ENCODE assay signal across 18 cellular contexts in genomic region chr3:118544458-118544857, GRCh38.
DNase-seq lines count a peak whose midpoint lies in the region; ATAC-seq and TF ChIP-seq lines count a peak whose summit lies in the region.
"Had no signal": no experiment of that assay in that cellular context is flagged by ENCODE, and none has a peak within 500 bp of the region (broad histone marks: within the 10 kb centered on the region; RNA-seq: fewer than 3 reads in every experiment).

No MANE protein-coding gene starts in this region.

- no peak overlapping the region for H3K4me3 ChIP-seq in transverse colon
- no peak overlapping the region for H3K4me3 ChIP-seq in WERI-Rb-1 (ENCODE audit: low read depth, low read length)
- H3K4me3 ChIP-seq: thoracic aorta had no signal

- no peaks in the 10 kb centered on the region for H3K9me3 ChIP-seq in transverse colon
- H3K9me3 ChIP-seq in WERI-Rb-1 (ENCODE audit: severe bottlenecking) = no peaks in the 10 kb centered on the region
- H3K9me3 ChIP-seq: thoracic aorta had no signal

- peaks cover 0 to 20% (median 8%) of the 10 kb centered on the region in 4 donors for H3K4me1 ChIP-seq in transverse colon

- peak overlapping the region in 3 of 4 donors; percentile 4 to 25 (median 17) for H3K27ac ChIP-seq in transverse colon
- no peak overlapping the region for H3K27ac ChIP-seq in WERI-Rb-1
- H3K27ac ChIP-seq: 22Rv1, KMS-11, thoracic aorta had no signal

- ATAC-seq in esophagus mucosa (peak; percentile 96), HG02973 (IDR thresholded peaks at IDR 0.05; ENCODE audit: unreplicated experiment) (no peak), HG03108 (IDR thresholded peaks at IDR 0.05; ENCODE audit: unreplicated experiment) (no peak)

- in situ Hi-C loops in transverse colon (cut with MboI; ENCODE audit: low pct_ligation_motif_present in 1 of 4, low pct_unique_long_range_greater_than_20kb in 1 of 4, low sequenced_read_pairs in 3 of 4) = no loop called here

- peak; percentile 8 for DNase-seq in NCI-H2171 treated with DMSO at 0.1 percent for 48 hours (lab: John Stamatoyannopoulos, UW)
- DNase-seq in NCI-H2171 (lab: John Stamatoyannopoulos, UW) = no peak
- DNase-seq in RKO (ENCODE audit: low spot score) = peak; percentile 33
- peak; percentile 59 for DNase-seq in transverse colon
- DNase-seq in WERI-Rb-1 = no peak
- DNase-seq: activated CD4-positive, alpha-beta T cell treated with anti-CD3 and anti-CD28 coated beads, Interleukin-2, amount 50 U/mL, for 4 hours; activated naive CD8-positive, alpha-beta T cell treated with anti-CD3 and anti-CD28 coated beads, Interleukin-2, amount 10 ng/mL, durations not matched to agents 7 days and 5 days; activated T-cell treated with anti-CD3 and anti-CD28 coated beads, Interleukin-2, amount 50 U/mL, for 24 hours; NCI-H1417; NCI-H2227 treated with DMSO at 0.1 percent for 48 hours; occipital lobe; stimulated activated CD4-positive, alpha-beta T cell treated with anti-CD3 and anti-CD28 coated beads, Interleukin-4, amount 100 ng/mL, for 4 hours had no signal

- H3K36me3 ChIP-seq in transverse colon (no peaks in the 10 kb centered on the region), WERI-Rb-1 (no peaks in the 10 kb centered on the region)
- H3K36me3 ChIP-seq: thoracic aorta had no signal

- no peak for TF ChIP-seq POLR2A in transverse colon (IDR thresholded peaks at IDR 0.05)

- H3K27me3 ChIP-seq in transverse colon (no peaks in the 10 kb centered on the region), WERI-Rb-1 (ENCODE audit: insufficient read depth, low read depth, severe bottlenecking) (peaks cover 38% of the 10 kb centered on the region)

- intact Hi-C loops in transverse colon (cut with DNase I; ENCODE audit: low total_unique reads) = no loop called here

- WGBS in transverse colon (ENCODE audit: low coverage in 1 of 2), 2 donors = 70 to 100% methylated on average over 1 to 5 of the region's 5 CpGs

- TF ChIP-seq CTCF in transverse colon (IDR thresholded peaks at IDR 0.05) = no peak
- TF ChIP-seq CTCF in WERI-Rb-1 (IDR thresholded peaks at IDR 0.05; ENCODE audit: low read depth, low read length) = no peak

- no peak for TF ChIP-seq EP300 in transverse colon (IDR thresholded peaks at IDR 0.05; ENCODE audit: low read depth)

Comparison
In these comparisons a context has a peak if more than half of its experiments do, and no peak if none do; other contexts are left out.
1. DNase-seq: peak in NCI-H2171 treated with DMSO at 0.1 percent for 48 hours (single experiment), RKO (single experiment) and transverse colon (single experiment); none in NCI-H2171 (single experiment) and WERI-Rb-1 (single experiment).